1 cellular context compared by ENCODE assay signal in genomic region chr22:40271440-40271839, GRCh38.
TF ChIP-seq lines count a peak whose summit lies in the region.

No MANE protein-coding gene starts in this region.

TF ChIP-seq in GM12878, 131 proteins besides CTCF, POLR2A, EP300 and RAD21 (continued from another document):
- TF ChIP-seq FOXK2 (IDR thresholded peaks at IDR 0.05) (no peak), IRF4 (IDR thresholded peaks at IDR 0.05; ENCODE audit: low read depth, low read length) (no peak), ZNF207 (IDR thresholded peaks at IDR 0.05; ENCODE audit: borderline replicate concordance) (no peak), KDM1A (IDR thresholded peaks at IDR 0.05; ENCODE audit: borderline replicate concordance) (no peak)
